Comparison of ENCODE assay signal across 8 cellular contexts in genomic region chr20:45358282-45359068, GRCh38. TPM values are rescaled to one million over a fixed set of nuclear protein-coding genes. Genes with fewer than 3 reads are reported as not detected.
DNase-seq lines count a peak whose midpoint lies in the region; ATAC-seq and TF ChIP-seq lines count a peak whose summit lies in the region.

No MANE protein-coding gene starts in this region.

- TF ChIP-seq EP300 in transverse colon (IDR thresholded peaks at IDR 0.05; ENCODE audit: low read depth), result no peak

- H3K4me3 ChIP-seq in right lobe of liver (peak overlapping the region in 1 of 3 donors; percentile 13), transverse colon (no peak overlapping the region)

- H3K36me3 ChIP-seq in right lobe of liver (no peaks in the 10 kb centered on the region), transverse colon (no peaks in the 10 kb centered on the region)

- ATAC-seq in right lobe of liver (peak; percentile 39 to 67 (median 54)), HG02798 (IDR thresholded peaks at IDR 0.05; ENCODE audit: poor library complexity, unreplicated experiment) (no peak)

- H3K27me3 ChIP-seq in right lobe of liver, result no peaks in the 10 kb centered on the region
- no peaks in the 10 kb centered on the region for H3K27me3 ChIP-seq in transverse colon

- TF ChIP-seq POLR2A in right lobe of liver (IDR thresholded peaks at IDR 0.05) (peak; percentile 76), transverse colon (IDR thresholded peaks at IDR 0.05) (peak; percentile 38)

- in situ Hi-C loops in transverse colon (cut with MboI; ENCODE audit: low pct_ligation_motif_present in 1 of 4, low pct_unique_long_range_greater_than_20kb in 1 of 4, low sequenced_read_pairs in 3 of 4), result no loop called here

- DNase-seq in SIG-M5 treated with dmso at 0.1 percent for 504 hours (lab: John Stamatoyannopoulos, UW; ENCODE audit: unreplicated experiment) (peak; percentile 32), SIG-M5 (lab: John Stamatoyannopoulos, UW) (no peak), cerebellar cortex (ENCODE audit: low spot score) (peak; percentile 95), right lobe of liver (peak; percentile 84 to 95 (median 91)), transverse colon (peak; percentile 73), LoVo (ENCODE audit: low spot score) (no peak), DMS79 treated with DMSO at 0.1 percent for 48 hours (lab: John Stamatoyannopoulos, UW) (no peak)

- intact Hi-C loops in right lobe of liver (cut with DNase I) (no loop called here), transverse colon (cut with DNase I; ENCODE audit: low total_unique reads) (no loop called here)

- TF ChIP-seq CTCF in right lobe of liver (IDR thresholded peaks at IDR 0.05) (no peak), transverse colon (IDR thresholded peaks at IDR 0.05) (no peak)

- WGBS in right lobe of liver (ENCODE audit: insufficient coverage, low coverage, low lambda C conversion rate, missing lambda C conversion rate), result 8% methylated on average over 9 of the region's 10 CpGs
- 47 to 53% methylated on average over 4 to 10 of the region's 10 CpGs for WGBS in transverse colon (ENCODE audit: low coverage in 1 of 2), 2 donors

- no peaks in the 10 kb centered on the region for H3K9me3 ChIP-seq in right lobe of liver
- no peaks in the 10 kb centered on the region for H3K9me3 ChIP-seq in transverse colon

- peak overlapping the region; percentile 93 to 99 (median 99) for H3K27ac ChIP-seq in right lobe of liver
- peak overlapping the region; percentile 83 to 97 (median 95) for H3K27ac ChIP-seq in transverse colon

- peaks cover 0 to 54% (median 19%) of the 10 kb centered on the region in 4 donors for H3K4me1 ChIP-seq in right lobe of liver
- H3K4me1 ChIP-seq in transverse colon, result peaks cover 33 to 74% (median 36%) of the 10 kb centered on the region in 4 donors

RNA-seq across cellular contexts. Expression of gene SYS1, which starts 4.5 kb away (rescaled TPM):
- total RNA-seq in right lobe of liver (10 to 100 TPM; 16.6 to 26.2 (median 20.8) TPM), transverse colon (10 to 100 TPM in 3 of 4 donors, 1 to 10 TPM in 1; 5.6 to 64.7 (median 38.4) TPM)

RNA-seq across cellular contexts. Expression of gene SDC4, which starts 10.3 kb away (rescaled TPM):
- total RNA-seq in right lobe of liver (100 to 1,000 TPM in 4 of 6 experiments, 10 to 100 TPM in 2; 84.3 to 373 (median 116) TPM), transverse colon (100 to 1,000 TPM in 2 of 4 donors, 10 to 100 TPM in 2; 60.7 to 140 (median 94.3) TPM)

RNA-seq across cellular contexts. Expression of gene TP53TG5, which starts 19.6 kb away (rescaled TPM):
- total RNA-seq in right lobe of liver, result not detected
- total RNA-seq in transverse colon, result under 1 TPM in 1 of 4 donors, not detected in 3; 0.14 TPM

RNA-seq across cellular contexts. Expression of gene DBNDD2, which starts 49.6 kb away (rescaled TPM):
- total RNA-seq in right lobe of liver (1 to 10 TPM; 2.3 to 5.3 (median 3.3) TPM), transverse colon (100 to 1,000 TPM in 1 of 4 donors, 10 to 100 TPM in 3; 74.5 to 122 (median 84.9) TPM)

RNA-seq across cellular contexts. Expression of gene MATN4, which starts 50.4 kb away (rescaled TPM):
- not detected for total RNA-seq in right lobe of liver
- not detected for total RNA-seq in transverse colon

Comparison
In these comparisons a context has a peak if more than half of its experiments do, and no peak if none do; other contexts are left out.
1. DNase-seq: peak in SIG-M5 treated with dmso at 0.1 percent for 504 hours (single experiment), cerebellar cortex (single experiment), right lobe of liver (3 of 3) and transverse colon (single experiment); none in SIG-M5 (single experiment), LoVo (single experiment) and DMS79 treated with DMSO at 0.1 percent for 48 hours (single experiment).